Comparison of ENCODE assay signal across 8 cellular contexts in genomic region chr3:56801597-56802410, GRCh38.
DNase-seq lines count a peak whose midpoint lies in the region; ATAC-seq lines count a peak whose summit lies in the region.

ARHGEF3 (minus strand) TSS chr3:56801949; CDS start chr3:56801798, 151 bp downstream.

- peak within 1 kb of the TSS; percentile 49 for H3K27ac ChIP-seq in caudate nucleus (ENCODE audit: low read depth, low read length)

- peak; percentile 46 for DNase-seq in NCI-H2029 (lab: John Stamatoyannopoulos, UW)
- DNase-seq in NCI-H2029 treated with DMSO at 0.1 percent for 48 hours (lab: John Stamatoyannopoulos, UW): no peak
- peak; percentile 54 for DNase-seq in NCI-H2171 (lab: John Stamatoyannopoulos, UW)
- peak; percentile 73 to 86 (median 78) for DNase-seq in activated CD4-positive, CD25-positive, alpha-beta regulatory T cell (lab: John Stamatoyannopoulos, UW)
- DNase-seq in caudate nucleus (lab: John Stamatoyannopoulos, UW): peak in 60 of 61 donors; percentile 13 to 95 (median 82)
- peak; percentile 80 for DNase-seq in iris pigment epithelial cell (ENCODE audit: low read depth)
- peak; percentile 81 to 87 (median 85) for DNase-seq in stimulated activated CD4-positive, alpha-beta T cell treated with anti-CD3 and anti-CD28 coated beads, Interleukin-12 subunit alpha, Interleukin-12 subunit beta, amount 100 ng/mL, for 48 hours (ENCODE audit: low read depth in 2 of 3, low spot score in 1 of 3)

- ATAC-seq in HG02885 (IDR thresholded peaks at IDR 0.05; ENCODE audit: poor library complexity, unreplicated experiment): peak; percentile 83
